17 cellular contexts compared by ENCODE assay signal in the genomic region with DNA sequence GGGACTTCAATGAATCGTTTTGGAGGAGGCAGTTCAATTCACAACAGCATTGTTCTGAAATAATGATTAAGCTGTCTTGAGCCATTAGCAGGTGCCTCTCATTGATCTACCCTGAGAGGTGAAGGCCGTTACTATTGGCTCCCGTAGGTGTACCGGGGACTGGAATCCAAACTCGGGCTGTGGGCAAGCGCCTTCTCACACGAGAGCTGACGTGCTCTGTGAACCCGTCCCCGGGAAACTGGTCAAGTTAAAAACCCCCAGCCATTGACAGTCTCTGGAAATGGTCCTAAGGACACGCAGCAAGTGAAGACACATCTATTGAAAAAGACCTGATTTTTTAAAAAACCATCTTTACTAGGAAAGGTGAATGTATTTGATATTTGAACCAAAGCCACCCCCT. TPM values are rescaled to one million over a fixed set of nuclear protein-coding genes. Genes with fewer than 3 reads are reported as not detected.
A peak's percentile ranks its signal among the peaks of the same experiment; 100 is the strongest.
DNase-seq lines count a peak whose midpoint lies in the region; ATAC-seq, FAIRE-seq and TF ChIP-seq lines count a peak whose summit lies in the region.
"Had no signal": no experiment of that assay in that cellular context is flagged by ENCODE, and none has a peak within 500 bp of the region (broad histone marks: within the 10 kb centered on the region; RNA-seq: fewer than 3 reads in every experiment).

No MANE protein-coding gene starts in this region.

- DNase-seq in Right ventricle myocardium inferior (ENCODE audit: missing footprints) (peak; percentile 5), heart right ventricle (no peak), coronary artery (ENCODE audit: low spot score) (peak; percentile 17), left lobe of liver (ENCODE audit: low spot score) (peak; percentile 40), H54 (ENCODE audit: insufficient read length, low spot score) (no peak), NCI-H226 (no peak)
- DNase-seq: CD8-positive, alpha-beta T cell; COR-L47; DMS153; DMS79 treated with DMSO at 0.1 percent for 48 hours; EL; GOT3; HCEC 1CT; HFFc6 had no signal

- no peak overlapping the region for H3K27ac ChIP-seq in heart right ventricle
- H3K27ac ChIP-seq in coronary artery = no peak overlapping the region

- H3K4me3 ChIP-seq in heart right ventricle (no peak overlapping the region), coronary artery (no peak overlapping the region)

- no peaks in the 10 kb centered on the region for H3K36me3 ChIP-seq in heart right ventricle

- ATAC-seq in Right ventricle myocardium inferior (no peak), heart right ventricle (no peak), left lobe of liver (no peak), GM21423 (IDR thresholded peaks at IDR 0.05; ENCODE audit: unreplicated experiment) (no peak)
- ATAC-seq: CD8-positive, alpha-beta T cell had no signal

- H3K27me3 ChIP-seq in heart right ventricle = peaks cover 0 to 52% (median 16%) of the 10 kb centered on the region in 7 donors

- TF ChIP-seq POLR2A in H54 (IDR thresholded peaks at IDR 0.05; ENCODE audit: low read depth, low read length) = no peak

- TF ChIP-seq CTCF in heart right ventricle (IDR thresholded peaks at IDR 0.05) (no peak), coronary artery (IDR thresholded peaks at IDR 0.05) (no peak)

- peaks cover 0 to 13% (median 0%) of the 10 kb centered on the region in 9 donors for H3K4me1 ChIP-seq in heart right ventricle

- FAIRE-seq in H54 (lab: Jason Lieb, UNC) = no peak
- FAIRE-seq: G401.6, GM12891 had no signal

- WGBS in heart right ventricle, 2 donors = 77% methylated on average over 11 of the region's 11 CpGs

- intact Hi-C loops in Right ventricle myocardium inferior (cut with DNase I) = no loop called here
- intact Hi-C loops in heart right ventricle (cut with DNase I) = no loop called here

- H3K9me3 ChIP-seq in heart right ventricle = no peaks in the 10 kb centered on the region

RNA-seq across cellular contexts. Expression of a gene that starts 8.1 kb away (rescaled TPM):
- total RNA-seq in Right ventricle myocardium inferior = 18.5 TPM
- total RNA-seq in heart right ventricle = 10 to 100 TPM; 14.0 to 23.8 (median 19.0) TPM
- 10 to 100 TPM in 1 of 2 donors, 1 to 10 TPM in 1; 6.3 to 12.0 TPM for polyA plus RNA-seq in heart right ventricle
- 4.5 TPM for total RNA-seq in left lobe of liver

Comparison
In these comparisons a context has a peak if more than half of its experiments do, and no peak if none do; other contexts are left out.
1. DNase-seq: peak in Right ventricle myocardium inferior (single experiment), coronary artery (single experiment) and left lobe of liver (single experiment); none in heart right ventricle (0 of 2), H54 (single experiment) and NCI-H226 (single experiment).